8 cellular contexts compared by ENCODE assay signal in the genomic region with DNA sequence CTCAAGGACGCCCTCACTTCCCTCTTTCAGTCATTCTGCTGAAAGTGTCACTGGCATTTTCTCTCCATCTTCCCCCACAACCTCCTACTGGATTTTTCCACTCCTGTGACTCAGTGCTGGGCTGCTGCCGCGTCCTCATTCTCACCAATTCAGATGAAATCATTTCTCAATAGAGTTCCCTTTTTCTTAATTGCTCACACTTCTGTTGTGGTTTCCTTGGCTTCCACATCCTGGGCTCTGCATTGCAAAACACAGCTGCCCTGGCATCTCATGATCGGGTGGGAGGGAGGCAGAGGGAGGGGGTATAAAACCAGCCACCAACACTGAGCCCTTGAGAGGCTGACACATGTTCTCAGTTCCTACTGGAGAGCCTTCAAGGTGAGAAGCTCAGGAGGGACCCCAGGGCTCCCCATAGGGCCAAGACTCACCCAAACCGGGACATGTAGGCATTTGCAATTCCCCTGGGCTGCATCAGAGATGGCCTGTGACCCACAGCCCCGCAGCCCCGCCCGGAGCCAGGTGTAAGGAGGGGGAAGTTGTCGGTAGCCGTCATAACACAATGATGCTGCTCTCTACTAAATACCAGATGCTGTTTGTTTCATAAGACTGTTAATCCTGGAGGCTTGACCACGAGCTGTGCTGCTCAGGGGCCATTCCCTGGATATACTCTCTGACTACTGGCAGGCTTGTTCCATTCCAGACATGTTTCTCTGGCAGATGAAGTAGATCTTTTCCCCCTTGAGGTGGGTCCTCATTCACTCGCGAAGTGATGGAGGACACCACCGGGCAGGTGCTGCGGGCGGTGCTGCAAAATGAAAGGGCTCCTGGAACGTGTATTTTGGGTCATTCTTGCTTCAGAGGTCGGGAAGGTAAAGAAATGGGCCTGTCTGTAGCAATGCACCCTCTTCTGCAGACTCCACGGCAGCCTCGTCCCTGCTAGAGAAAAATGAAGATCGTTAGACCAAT.
DNase-seq lines count a peak whose midpoint lies in the region; ATAC-seq, FAIRE-seq and TF ChIP-seq lines count a peak whose summit lies in the region.

No MANE protein-coding gene starts in this region.

- 92% methylated on average over 21 of the region's 21 CpGs; no CpG with 5 or more reads in 1 of the 2 experiments for WGBS in H1 (ENCODE audit: extremely low coverage in 1 of 2, insufficient coverage in 1 of 2, insufficient read length in 1 of 2, insufficient replicate concordance in 2 of 2, low coverage in 1 of 2, low lambda C conversion rate in 2 of 2, missing lambda C conversion rate in 1 of 2), 2 experiments

- no peak for TF ChIP-seq POLR2A in H1 (IDR thresholded peaks at IDR 0.05; ENCODE audit: control extremely low read depth in 1 of 2, low read depth in 2 of 2, low read length in 2 of 2)

- CTCF ChIA-PET in CD4-positive, alpha-beta memory T cell (lab: Charles Lee; ENCODE audit: partially characterized antibody): interaction anchor here (0.7 to 19.7 kb wide), 5 partner anchors 11 to 147 kb away, joined by 3 to 509 read pairs (median 7); no protein-coding TSS in a partner anchor
- CTCF ChIA-PET in H1 (lab: Charles Lee; ENCODE audit: partially characterized antibody) (interaction anchor here (0.9 to 3.4 kb wide), 6 partner anchors 10 to 159 kb away, joined by 3 to 26 read pairs (median 3); a partner anchor contains a TSS), PC-3 (lab: Charles Lee) (no interaction called here)

- H3K9me3 Mint-ChIP-seq in CD4-positive, alpha-beta memory T cell: no peaks in the 10 kb centered on the region

- no peak overlapping the region for H3K14ac ChIP-seq in H1 (ENCODE audit: insufficient read length)

- H3K9me2 ChIP-seq in PC-3 (replicated peaks; ENCODE audit: low read length): no peaks in the 10 kb centered on the region

- ATAC-seq in GM21619 (IDR thresholded peaks at IDR 0.05; ENCODE audit: unreplicated experiment) (peak; percentile 51), PC-3 (no peak)

- TF ChIP-seq EP300 in H1 (IDR thresholded peaks at IDR 0.05; ENCODE audit: borderline replicate concordance in 1 of 2, low read depth in 2 of 2, low read length in 2 of 2): no peak

- H3K9ac ChIP-seq in H1 (replicated peaks in 1 of 4; ENCODE audit: extremely low read depth in 1 of 4, low read depth in 3 of 4, low read length in 3 of 4): no peak overlapping the region
- no peak overlapping the region for H3K9ac ChIP-seq in PC-3 (ENCODE audit: low read length)

- H3K56ac ChIP-seq in H1 (replicated peaks; ENCODE audit: insufficient read length, low read depth, low read length): no peak overlapping the region

- H3K4ac ChIP-seq in H1 (replicated peaks; ENCODE audit: insufficient read length, low read depth, low read length): no peak overlapping the region

- H4K20me1 ChIP-seq in H1 (replicated peaks in 1 of 2; ENCODE audit: control insufficient read depth in 1 of 2, insufficient read depth in 2 of 2, low read length in 2 of 2) (peaks cover 0 to 10% of the 10 kb centered on the region in 2 experiments), PC-3 (ENCODE audit: low read length) (no peaks in the 10 kb centered on the region)

- H3K27ac Mint-ChIP-seq in CD4-positive, alpha-beta memory T cell: peak overlapping the region; percentile 83 to 95 (median 90)

- H3K4me1 Mint-ChIP-seq in CD4-positive, alpha-beta memory T cell: peaks cover 61 to 83% (median 72%) of the 10 kb centered on the region in 4 donors

- no peak overlapping the region for H2AK5ac ChIP-seq in H1 (ENCODE audit: low read depth, low read length)

- peaks cover 56% of the 10 kb centered on the region for H3K4me1 ChIP-seq in CD4-positive, alpha-beta memory T cell (ENCODE audit: insufficient read depth, low read length)
- H3K4me1 ChIP-seq in H1 (replicated peaks in 1 of 4; ENCODE audit: control insufficient read depth in 3 of 4, insufficient read depth in 4 of 4, low read length in 3 of 4) (peaks cover 9 to 21% (median 15%) of the 10 kb centered on the region in 4 experiments), tibial artery (peaks cover 0 to 54% (median 38%) of the 10 kb centered on the region in 4 donors), PC-3 (ENCODE audit: insufficient read depth, low read length) (no peaks in the 10 kb centered on the region)

- H3K36me3 ChIP-seq in CD4-positive, alpha-beta memory T cell (ENCODE audit: insufficient read depth, low read length): peaks cover 31% of the 10 kb centered on the region
- no peaks in the 10 kb centered on the region for H3K36me3 ChIP-seq in H1 (ENCODE audit: control insufficient read depth in 2 of 4, insufficient read depth in 4 of 4, low read length in 3 of 4)
- H3K36me3 ChIP-seq in tibial artery: peaks cover 0 to 30% (median 11%) of the 10 kb centered on the region in 3 donors
- no peaks in the 10 kb centered on the region for H3K36me3 ChIP-seq in PC-3 (ENCODE audit: low read depth, low read length)

- peak overlapping the region; percentile 71 to 92 (median 80) for H3K4me3 Mint-ChIP-seq in CD4-positive, alpha-beta memory T cell

- no peak overlapping the region for H2BK12ac ChIP-seq in H1 (ENCODE audit: low read depth, low read length)

- BruUV-seq in PC-3 (replicated peaks; lab: Mats Ljungman, UMichigan): no TSS peak

- DNase-seq in CD4-positive, alpha-beta memory T cell: peak; percentile 71 to 89 (median 75)
- DNase-seq in LHCN-M2 (ENCODE audit: low read depth) (peak; percentile 98), H1 (ENCODE audit: low read depth in 1 of 2, low spot score in 2 of 2) (no peak), non-pigmented ciliary epithelial cell (ENCODE audit: low read depth) (peak; percentile 60), tibial artery (peak; percentile 82 to 83), PC-3 (no peak)
- DNase-seq in activated CD8-positive, alpha-beta memory T cell treated with anti-CD3 and anti-CD28 coated beads for 4 hours (ENCODE audit: low read depth in 2 of 2): peak; percentile 57 to 77

- 0 out of 2 replicates have a peak overlapping the region, but pooled peaks have one; percentile 46 for H2BK15ac ChIP-seq in H1 (ENCODE audit: low read length)

- peak overlapping the region in 1 of 2 donors; percentile 54 for H3K4me3 ChIP-seq in CD4-positive, alpha-beta memory T cell (ENCODE audit: low read length in 2 of 2)
- H3K4me3 ChIP-seq in H1 (ENCODE audit: extremely low read depth in 1 of 4, insufficient read depth in 2 of 4, low read depth in 3 of 4, low read length in 4 of 4) (no peak overlapping the region), tibial artery (no peak overlapping the region), PC-3 (ENCODE audit: low read length) (no peak overlapping the region)

- H3K27ac ChIP-seq in CD4-positive, alpha-beta memory T cell (ENCODE audit: low read depth, low read length): peak overlapping the region; percentile 67
- H3K27ac ChIP-seq in H1 (ENCODE audit: low read depth, low read length): no peak overlapping the region
- peak overlapping the region; percentile 29 to 43 for H3K27ac ChIP-seq in tibial artery
- H3K27ac ChIP-seq in PC-3 (ENCODE audit: low read length): no peak overlapping the region

- H3K9me3 ChIP-seq in CD4-positive, alpha-beta memory T cell (ENCODE audit: control insufficient read depth in 1 of 2, low read length in 2 of 2): no peaks in the 10 kb centered on the region
- H3K9me3 ChIP-seq in H1 (ENCODE audit: insufficient read depth in 2 of 2, low read depth in 1 of 2, low read length in 1 of 2) (no peaks in the 10 kb centered on the region), tibial artery (no peaks in the 10 kb centered on the region), PC-3 (ENCODE audit: low read length) (no peaks in the 10 kb centered on the region)

- H4K5ac ChIP-seq in H1 (ENCODE audit: insufficient read length, low read depth, low read length): no peak overlapping the region

- TF ChIP-seq RAD21 in H1 (IDR thresholded peaks at IDR 0.05 in 1 of 2, conservative IDR thresholded peaks at IDR 0.05 in 1 of 2; ENCODE audit: low read depth in 2 of 2, low read length in 2 of 2): no peak

- no peak for FAIRE-seq in H1 (lab: Jason Lieb, UNC)

- no peak overlapping the region for H4K8ac ChIP-seq in H1 (ENCODE audit: extremely low read depth, insufficient read depth, low read length)

- H3K27me3 ChIP-seq in CD4-positive, alpha-beta memory T cell (ENCODE audit: insufficient read depth, low read length): no peaks in the 10 kb centered on the region
- H3K27me3 ChIP-seq in H1 (replicated peaks in 1 of 4; ENCODE audit: control insufficient read depth in 3 of 4, extremely low read depth in 1 of 4, insufficient read depth in 3 of 4, low read length in 3 of 4): no peaks in the 10 kb centered on the region
- no peaks in the 10 kb centered on the region for H3K27me3 ChIP-seq in tibial artery
- no peaks in the 10 kb centered on the region for H3K27me3 ChIP-seq in PC-3 (ENCODE audit: low read length)

- TF ChIP-seq CTCF in H1 (IDR thresholded peaks at IDR 0.05; ENCODE audit: control extremely low read depth in 1 of 3, insufficient read depth in 1 of 3, low read depth in 1 of 3, low read length in 3 of 3) (no peak), tibial artery (IDR thresholded peaks at IDR 0.05) (no peak), PC-3 (conservative IDR thresholded peaks at IDR 0.05; ENCODE audit: low read depth, low read length) (no peak)

- H3K4me2 ChIP-seq in H1 (ENCODE audit: insufficient read depth in 1 of 2, low read depth in 2 of 2, low read length in 2 of 2) (no peak overlapping the region), PC-3 (ENCODE audit: low read length) (no peak overlapping the region)

- intact Hi-C loops in CD4-positive, alpha-beta memory T cell (cut with micrococcal nuclease): no loop called here
- intact Hi-C loops in tibial artery (cut with DNase I; ENCODE audit: low total_unique reads): no loop called here
- intact Hi-C loops in PC-3 (cut with micrococcal nuclease): loop anchor here (5.0 kb wide), 1 partner anchor 348 kb away; no protein-coding TSS in a partner anchor

- POLR2A ChIA-PET in CD4-positive, alpha-beta memory T cell (lab: Charles Lee; ENCODE audit: partially characterized antibody): interaction anchor here (0.7 to 7.0 kb wide), 9 partner anchors 18 to 158 kb away, joined by 3 to 169 read pairs (median 3); a partner anchor contains a TSS
- POLR2A ChIA-PET in H1 (lab: Charles Lee; ENCODE audit: partially characterized antibody): interaction anchor here (1.2 kb wide), 1 partner anchor 12 kb away, joined by 3 read pairs; no protein-coding TSS in a partner anchor
- POLR2A ChIA-PET in PC-3 (lab: Charles Lee; ENCODE audit: unreplicated experiment): no interaction called here

- H3K27me3 Mint-ChIP-seq in CD4-positive, alpha-beta memory T cell: no peaks in the 10 kb centered on the region

- H3K36me3 Mint-ChIP-seq in CD4-positive, alpha-beta memory T cell: peaks cover 44 to 64% of the 10 kb centered on the region in 2 donors

- no peak overlapping the region for H3K23ac ChIP-seq in H1 (ENCODE audit: insufficient read length)

- 0 out of 2 replicates have a peak, but pooled peaks cover 2% of the 10 kb centered on the region for H3K79me1 ChIP-seq in H1 (ENCODE audit: low read depth, low read length)

- H3K79me2 ChIP-seq in H1 (ENCODE audit: control insufficient read depth in 1 of 2, insufficient read depth in 2 of 2, low read length in 2 of 2) (no peaks in the 10 kb centered on the region), PC-3 (ENCODE audit: low read length) (no peaks in the 10 kb centered on the region)

- peaks cover 11% of the 10 kb centered on the region; the same call in 1 of the 2 replicates for H3K23me2 ChIP-seq in H1 (ENCODE audit: low read depth, low read length)

- H2BK5ac ChIP-seq in H1 (ENCODE audit: low read depth, low read length): no peak overlapping the region

- H2BK120ac ChIP-seq in H1 (replicated peaks; ENCODE audit: low read depth, low read length): no peak overlapping the region

- no peak overlapping the region for H2BK20ac ChIP-seq in H1 (ENCODE audit: low read length)

- H4K91ac ChIP-seq in H1 (replicated peaks; ENCODE audit: insufficient read length, low read length): no peak overlapping the region

- H2AFZ ChIP-seq in H1 (ENCODE audit: low read length) (no peak overlapping the region), PC-3 (ENCODE audit: low read length) (no peak overlapping the region)

- no peaks in the 10 kb centered on the region for H3F3A ChIP-seq in PC-3 (ENCODE audit: low read length, unreplicated experiment)

- H3K18ac ChIP-seq in H1 (ENCODE audit: extremely low read depth, low read length): no peak overlapping the region

Comparison
In these comparisons a context has a peak if more than half of its experiments do, and no peak if none do; other contexts are left out.
1. DNase-seq: peak in CD4-positive, alpha-beta memory T cell (5 of 5), LHCN-M2 (single experiment), activated CD8-positive, alpha-beta memory T cell treated with anti-CD3 and anti-CD28 coated beads for 4 hours (2 of 2), non-pigmented ciliary epithelial cell (single experiment) and tibial artery (2 of 2); none in H1 (0 of 2) and PC-3 (single experiment).
2. H3K27ac ChIP-seq: peak in CD4-positive, alpha-beta memory T cell (single experiment) and tibial artery (2 of 2); none in H1 (single experiment) and PC-3 (single experiment).